ENCODE assay signal across 18 cellular contexts in genomic region chr7:4236389-4236788, GRCh38.
"Had no signal": no experiment of that assay in that cellular context is flagged by ENCODE, and none has a peak within 500 bp of the region (broad histone marks: within the 10 kb centered on the region; RNA-seq: fewer than 3 reads in every experiment).

No MANE protein-coding gene starts in this region.

- H3K9me3 Mint-ChIP-seq: memory B cell; natural killer cell treated with Interleukin-12 subunit alpha and Interleukin-12 subunit beta and Interleukin-15 and Interleukin-18, amount 100 ng/mL, for 72 hours had no signal

- H3K9me3 ChIP-seq: colonic mucosa, left ventricle myocardium inferior, lower lobe of right lung, tibial nerve had no signal

- DNase-seq: cerebellar nuclear complex; colonic mucosa; dermis blood vessel endothelial cell; erythroblast; foreskin keratinocyte; kidney; left cardiac atrium; left ventricle myocardium inferior; lower lobe of right lung; midbrain; right cardiac atrium; stimulated activated CD4-positive, alpha-beta T cell treated with anti-CD3 and anti-CD28 coated beads, Interleukin-2, amount 100 ng/mL, for 48 hours; stimulated activated naive CD4-positive, alpha-beta T cell treated with Interleukin-2 at 50 U/mL for 16 hours had no signal

- H3K36me3 Mint-ChIP-seq: memory B cell; natural killer cell treated with Interleukin-12 subunit alpha and Interleukin-12 subunit beta and Interleukin-15 and Interleukin-18, amount 100 ng/mL, for 72 hours had no signal

- H3K27me3 Mint-ChIP-seq: natural killer cell treated with Interleukin-12 subunit alpha and Interleukin-12 subunit beta and Interleukin-15 and Interleukin-18, amount 100 ng/mL, for 72 hours had no signal

- H3K27ac ChIP-seq: colonic mucosa, foreskin keratinocyte, hepatocyte, left ventricle myocardium inferior, lower lobe of right lung, tibial nerve had no signal

- H3K4me3 Mint-ChIP-seq: memory B cell; natural killer cell treated with Interleukin-12 subunit alpha and Interleukin-12 subunit beta and Interleukin-15 and Interleukin-18, amount 100 ng/mL, for 72 hours had no signal

- ATAC-seq: foreskin keratinocyte; left cardiac atrium; lower lobe of right lung; natural killer cell treated with Interleukin-12 subunit alpha and Interleukin-12 subunit beta and Interleukin-15 and Interleukin-18, amount 100 ng/mL, for 72 hours had no signal

- H3K4me3 ChIP-seq: colonic mucosa, hepatocyte, left ventricle myocardium inferior, lower lobe of right lung, smooth muscle cell, tibial nerve had no signal

- H3K27me3 ChIP-seq: colonic mucosa, foreskin keratinocyte, hepatocyte, tibial nerve had no signal

- H3K4me1 ChIP-seq: colonic mucosa, foreskin keratinocyte, left ventricle myocardium inferior, lower lobe of right lung, tibial nerve had no signal

- H3K36me3 ChIP-seq: colonic mucosa, left ventricle myocardium inferior, lower lobe of right lung had no signal

- H3K27ac Mint-ChIP-seq: memory B cell; natural killer cell treated with Interleukin-12 subunit alpha and Interleukin-12 subunit beta and Interleukin-15 and Interleukin-18, amount 100 ng/mL, for 72 hours had no signal
